ENCODE assay signal across 10 cellular contexts in genomic region chr19:19458110-19458816, GRCh38. TPM values are rescaled to one million over a fixed set of nuclear protein-coding genes. Genes with fewer than 3 reads are reported as not detected.
DNase-seq lines count a peak whose midpoint lies in the region; ATAC-seq and TF ChIP-seq lines count a peak whose summit lies in the region.
"Had no signal": no experiment of that assay in that cellular context is flagged by ENCODE, and none has a peak within 500 bp of the region (broad histone marks: within the 10 kb centered on the region; RNA-seq: fewer than 3 reads in every experiment).

No MANE protein-coding gene starts in this region.

- peak overlapping the region; percentile 95 for H3K4me3 Mint-ChIP-seq in natural killer cell

- H3K4me3 ChIP-seq in BLaER1 treated with 17β-estradiol and CSF1 and Interleukin-3, amounts not matched to agents 10 nM and 100 nM: peak overlapping the region in 5 of 10 experiments; percentile 5 to 57 (median 35); a peak in 4 of 20 replicates
- H3K4me3 ChIP-seq in IMR-90 (ENCODE audit: insufficient read depth, low read depth, low read length): no peak overlapping the region
- H3K4me3 ChIP-seq in ascending aorta: no peak overlapping the region
- H3K4me3 ChIP-seq in dorsolateral prefrontal cortex: no peak overlapping the region
- H3K4me3 ChIP-seq: PC-9 had no signal

- H3K27me3 Mint-ChIP-seq in natural killer cell (ENCODE audit: low read depth in 2 of 2): no peaks in the 10 kb centered on the region

- H2BK20ac ChIP-seq in IMR-90 (ENCODE audit: low read depth, low read length): no peak overlapping the region

- intact Hi-C loops in IMR-90 (cut with micrococcal nuclease): loop anchor here (2.0 kb wide), 1 partner anchor 51 kb away; no protein-coding TSS in a partner anchor
- intact Hi-C loops in ascending aorta (cut with DNase I): no loop called here
- intact Hi-C loops in natural killer cell (cut with micrococcal nuclease): loop anchor here (2.0 kb wide), 1 partner anchor 17 kb away; no protein-coding TSS in a partner anchor
- intact Hi-C loops in dorsolateral prefrontal cortex (cut with DNase I): no loop called here

- dilution Hi-C loops in IMR-90 (cut with HindIII; ENCODE audit: low sequenced_read_pairs, unreplicated experiment): no loop called here

- no peak overlapping the region for H2BK15ac ChIP-seq in IMR-90 (ENCODE audit: low read depth, low read length)

- ATAC-seq in IMR-90 (ENCODE audit: low read depth) (no peak), natural killer cell (no peak), GM18519 (IDR thresholded peaks at IDR 0.05; ENCODE audit: low FRiP score, unreplicated experiment) (no peak)

- peak overlapping the region; percentile 88; the same call in 1 of the 2 replicates for H2AK5ac ChIP-seq in IMR-90 (ENCODE audit: low read depth, low read length)

- peaks cover 75 to 94% (median 84%) of the 10 kb centered on the region in 10 experiments for H3K4me1 ChIP-seq in BLaER1 treated with 17β-estradiol and CSF1 and Interleukin-3, amounts not matched to agents 10 nM and 100 nM
- H3K4me1 ChIP-seq in IMR-90 (ENCODE audit: control insufficient read depth, insufficient read depth, low read length): peaks cover 51% of the 10 kb centered on the region
- H3K4me1 ChIP-seq in ascending aorta: peaks cover 22 to 51% of the 10 kb centered on the region in 2 donors

- H3K18ac ChIP-seq in IMR-90 (ENCODE audit: low read depth, low read length): no peak overlapping the region

- H3K27ac Mint-ChIP-seq in natural killer cell: peak overlapping the region; percentile 97 to 100

- H3K4ac ChIP-seq in IMR-90 (ENCODE audit: low read depth, low read length): peak overlapping the region; percentile 49

- no peak overlapping the region for H3K56ac ChIP-seq in IMR-90 (ENCODE audit: extremely low read depth, insufficient read depth, low read length)

- peak overlapping the region; percentile 69 to 91 (median 85); a peak in 21 of 22 replicates for H3K27ac ChIP-seq in BLaER1 treated with 17β-estradiol and CSF1 and Interleukin-3, amounts not matched to agents 10 nM and 100 nM
- H3K27ac ChIP-seq in IMR-90 (ENCODE audit: insufficient read depth, low read length) (peak overlapping the region; percentile 3; the same call in 1 of the 2 replicates), ascending aorta (peak overlapping the region; percentile 2 to 75), dorsolateral prefrontal cortex (peak overlapping the region in 2 of 59 donors; percentile 75 to 79)
- H3K27ac ChIP-seq: PC-9 had no signal

- no TSS peak for BruUV-seq in IMR-90 (replicated peaks; lab: Mats Ljungman, UMichigan)

- no peak for TF ChIP-seq CTCF in IMR-90 (conservative IDR thresholded peaks at IDR 0.05; ENCODE audit: low read depth, low read length)
- no peak for TF ChIP-seq CTCF in ascending aorta (IDR thresholded peaks at IDR 0.05)
- TF ChIP-seq CTCF in natural killer cell (IDR thresholded peaks at IDR 0.05): no peak
- no peak for TF ChIP-seq CTCF in dorsolateral prefrontal cortex (IDR thresholded peaks at IDR 0.05 in 54 of 56, conservative IDR thresholded peaks at IDR 0.05 in 2 of 56; ENCODE audit: low read depth in 1 of 56, partially characterized antibody in 56 of 56)

- H3K9ac ChIP-seq in BLaER1 treated with 17β-estradiol and CSF1 and Interleukin-3, amounts not matched to agents 10 nM and 100 nM: peak overlapping the region; percentile 20 to 81 (median 53); a peak in 19 of 22 replicates
- H3K9ac ChIP-seq in IMR-90 (ENCODE audit: low read depth, low read length): no peak overlapping the region

- no peak for TF ChIP-seq RAD21 in IMR-90 (IDR thresholded peaks at IDR 0.05; ENCODE audit: low read length)

- 0 out of 2 replicates have a peak overlapping the region, but pooled peaks have one; percentile 1 for H4K91ac ChIP-seq in IMR-90 (ENCODE audit: insufficient read depth, low read depth, low read length)

- H2BK120ac ChIP-seq in IMR-90 (ENCODE audit: low read depth, low read length): no peak overlapping the region

- DNase-seq in IMR-90 (no peak), ascending aorta (ENCODE audit: low spot score in 2 of 2) (no peak), natural killer cell (no peak), dorsolateral prefrontal cortex (no peak), DMS53 (lab: John Stamatoyannopoulos, UW) (no peak), SW480 (ENCODE audit: low spot score) (no peak)
- DNase-seq: DND-41, PC-9 had no signal

- no peak overlapping the region; the same call in 1 of the 2 replicates for H4K5ac ChIP-seq in IMR-90 (ENCODE audit: low read depth, low read length)

- H3K9me1 ChIP-seq in IMR-90 (ENCODE audit: insufficient read depth, low read length): peaks cover 58% of the 10 kb centered on the region

- POLR2A ChIA-PET in IMR-90 (lab: Charles Lee; ENCODE audit: unreplicated experiment): no interaction called here

- no peaks in the 10 kb centered on the region for H3K36me3 Mint-ChIP-seq in natural killer cell

- H3K27me3 ChIP-seq in BLaER1 treated with 17β-estradiol and CSF1 and Interleukin-3, amounts not matched to agents 10 nM and 100 nM: no peaks in the 10 kb centered on the region
- H3K27me3 ChIP-seq in IMR-90 (ENCODE audit: control insufficient read depth, insufficient read depth, low read length) (no peaks in the 10 kb centered on the region), ascending aorta (no peaks in the 10 kb centered on the region), dorsolateral prefrontal cortex (no peaks in the 10 kb centered on the region)

- peaks cover 69 to 71% of the 10 kb centered on the region in 2 donors for H3K4me1 Mint-ChIP-seq in natural killer cell

- peaks cover 69 to 100% (median 100%) of the 10 kb centered on the region in 11 experiments; a peak in 21 of 22 replicates for H4K20me1 ChIP-seq in BLaER1 treated with 17β-estradiol and CSF1 and Interleukin-3, amounts not matched to agents 10 nM and 100 nM
- peaks cover 66% of the 10 kb centered on the region for H4K20me1 ChIP-seq in IMR-90 (ENCODE audit: insufficient read depth, low read length)

- H2AFZ ChIP-seq in IMR-90 (replicated peaks; ENCODE audit: low read length, poor library complexity): no peak overlapping the region
- H2AFZ ChIP-seq: PC-9 had no signal

- H3K79me1 ChIP-seq in IMR-90 (ENCODE audit: low read depth in 1 of 2, low read length in 2 of 2): peaks cover 28 to 75% of the 10 kb centered on the region in 2 experiments

- TF ChIP-seq POLR2A in IMR-90 (IDR thresholded peaks at IDR 0.05; ENCODE audit: low read depth, low read length): no peak

- no peak overlapping the region for H2BK5ac ChIP-seq in IMR-90 (ENCODE audit: low read depth, low read length, poor library complexity, severe bottlenecking)

- peaks cover 7 to 36% (median 19%) of the 10 kb centered on the region in 11 experiments for H3K36me3 ChIP-seq in BLaER1 treated with 17β-estradiol and CSF1 and Interleukin-3, amounts not matched to agents 10 nM and 100 nM
- H3K36me3 ChIP-seq in IMR-90 (ENCODE audit: control insufficient read depth, insufficient read depth, low read length) (peaks cover 2% of the 10 kb centered on the region; the same call in 1 of the 2 replicates), ascending aorta (no peaks in the 10 kb centered on the region)

- H3K23ac ChIP-seq in IMR-90 (ENCODE audit: low read depth, low read length): peak overlapping the region; percentile 4; the same call in 1 of the 2 replicates

- in situ Hi-C loops in IMR-90 (cut with MboI; ENCODE audit: low sequenced_read_pairs): no loop called here

- peak overlapping the region; percentile 92 to 100 (median 97) for H3K4me2 ChIP-seq in BLaER1 treated with 17β-estradiol and CSF1 and Interleukin-3, amounts not matched to agents 10 nM and 100 nM
- H3K4me2 ChIP-seq in IMR-90 (ENCODE audit: low read depth, low read length): peak overlapping the region; percentile 4; the same call in 1 of the 2 replicates
- H3K4me2 ChIP-seq: PC-9 had no signal

- H2AK9ac ChIP-seq in IMR-90 (replicated peaks; ENCODE audit: low read depth, low read length, poor library complexity): no peak overlapping the region

- WGBS in IMR-90 (ENCODE audit: extremely low coverage in 2 of 2, insufficient read length in 1 of 2), 2 experiments: 73% methylated on average over 9 of the region's 14 CpGs; no CpG with 5 or more reads in 1 of the 2 experiments

- no peak overlapping the region for H4K8ac ChIP-seq in IMR-90 (ENCODE audit: low read depth in 2 of 2, low read length in 2 of 2)

- H3K9me3 Mint-ChIP-seq in natural killer cell: no peaks in the 10 kb centered on the region

- CTCF ChIA-PET in IMR-90 (lab: Yijun Ruan, JAX): no interaction called here

- no peaks in the 10 kb centered on the region for H3K9me3 ChIP-seq in BLaER1 treated with 17β-estradiol and CSF1 and Interleukin-3, amounts not matched to agents 10 nM and 100 nM (replicated peaks in 1 of 11)
- H3K9me3 ChIP-seq in IMR-90 (ENCODE audit: control insufficient read depth, insufficient read depth, low read length) (no peaks in the 10 kb centered on the region), ascending aorta (no peaks in the 10 kb centered on the region)

- peak overlapping the region; percentile 21; the same call in 1 of the 2 replicates for H3K14ac ChIP-seq in IMR-90 (replicated peaks; ENCODE audit: low read depth, low read length)

TF ChIP-seq in IMR-90, 13 proteins besides CTCF, POLR2A, EP300 and RAD21 (continues in another document):
- no peak for TF ChIP-seq CHD1 (IDR thresholded peaks at IDR 0.05; ENCODE audit: low read depth, low read length)
- no peak for TF ChIP-seq MAZ (IDR thresholded peaks at IDR 0.05; ENCODE audit: borderline replicate concordance, low read depth, low read length)
- TF ChIP-seq RFX5 (IDR thresholded peaks at IDR 0.05; ENCODE audit: low read depth, low read length): no peak
- TF ChIP-seq RCOR1 (IDR thresholded peaks at IDR 0.05; ENCODE audit: insufficient replicate concordance, low read length): no peak

RNA-seq across cellular contexts. Expression of gene GATAD2A, which starts 52.8 kb away (rescaled TPM):
- total RNA-seq in IMR-90 (2012; rRNA removed): 23.5 and 32.8 TPM in 2 replicates
- polyA plus RNA-seq in IMR-90 (2012; rRNA removed): 33.2 and 44.3 TPM in 2 replicates
- 36.4 and 38.8 TPM in 2 replicates for polyA plus RNA-seq in IMR-90 (2012; cell fraction: cytosol; rRNA removed)
- polyA plus RNA-seq in IMR-90 (2012; cell fraction: nucleus; rRNA removed; ENCODE audit: low replicate concordance): 32.4 and 42.5 TPM in 2 replicates
- total RNA-seq in ascending aorta: 63.3 TPM
- total RNA-seq in natural killer cell: 100 to 1,000 TPM; 209 to 232 (median 230) TPM
- total RNA-seq in dorsolateral prefrontal cortex: 10 to 100 TPM; 27.7 to 72.8 (median 40.1) TPM

RNA-seq across cellular contexts. Expression of gene TSSK6, which starts 57.1 kb away (rescaled TPM):
- total RNA-seq in IMR-90 (2012; rRNA removed) (0.56 and 1.3 TPM in 2 replicates), ascending aorta (not detected), natural killer cell (1 to 10 TPM; 2.2 to 2.5 (median 2.3) TPM), dorsolateral prefrontal cortex (1 to 10 TPM in 103 of 120 experiments, under 1 TPM in 17; 0.44 to 4.5 (median 1.8) TPM)
- 2.0 and 2.2 TPM in 2 replicates for polyA plus RNA-seq in IMR-90 (2012; rRNA removed)
- polyA plus RNA-seq in IMR-90 (2012; cell fraction: cytosol; rRNA removed): 1.7 and 2.5 TPM in 2 replicates
- 0.96 and 4.6 TPM in 2 replicates for polyA plus RNA-seq in IMR-90 (2012; cell fraction: nucleus; rRNA removed; ENCODE audit: low replicate concordance)

RNA-seq across cellular contexts. Expression of gene NDUFA13, which starts 57.8 kb away (rescaled TPM):
- 30.6 and 33.6 TPM in 2 replicates for total RNA-seq in IMR-90 (2012; rRNA removed)
- polyA plus RNA-seq in IMR-90 (2012; rRNA removed): 667 and 912 TPM in 2 replicates
- polyA plus RNA-seq in IMR-90 (2012; cell fraction: cytosol; rRNA removed): 91.5 and 373 TPM in 2 replicates
- polyA plus RNA-seq in IMR-90 (2012; cell fraction: nucleus; rRNA removed; ENCODE audit: low replicate concordance): 118 and 386 TPM in 2 replicates
- total RNA-seq in ascending aorta: 12.7 TPM
- total RNA-seq in natural killer cell: 100 to 1,000 TPM; 165 to 191 (median 188) TPM
- total RNA-seq in dorsolateral prefrontal cortex: 100 to 1,000 TPM; 270 to 471 (median 352) TPM

Comparison
In these comparisons a context has a peak if more than half of its experiments do, and no peak if none do; other contexts are left out.
1. intact Hi-C loops: an anchor here in IMR-90 (2.0 kb wide) and natural killer cell (2.0 kb wide); none called in ascending aorta and dorsolateral prefrontal cortex.